ENCODE assay signal across 2 cellular contexts in the genomic region with DNA sequence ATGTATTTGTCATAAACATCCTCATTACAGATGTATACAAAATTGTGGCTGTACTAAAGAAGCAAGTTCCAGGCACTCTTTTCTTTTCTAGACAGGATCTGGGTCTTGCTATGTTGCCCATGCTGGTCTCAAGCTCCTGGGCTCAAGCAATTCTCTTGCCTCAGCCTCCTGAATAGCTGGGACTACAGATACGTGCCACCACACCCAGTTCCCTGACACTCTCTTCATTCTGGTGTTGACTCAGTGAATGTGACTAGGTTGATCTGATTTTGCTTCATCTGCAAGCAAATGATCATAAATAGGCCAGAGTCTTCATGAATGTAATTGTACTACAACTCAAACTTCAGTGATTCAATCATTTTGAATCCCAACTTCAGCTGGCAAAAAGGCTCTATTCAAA.
TF ChIP-seq lines count a peak whose summit lies in the region.

No MANE protein-coding gene starts in this region.

TF ChIP-seq in HCT116, 20 proteins besides CTCF, POLR2A, EP300 and RAD21 (continued from another document):
- TF ChIP-seq SP1 (IDR thresholded peaks at IDR 0.05; ENCODE audit: low read depth) (peak; percentile 32; the same call in 1 of the 2 replicates), FOSL1 (IDR thresholded peaks at IDR 0.05; ENCODE audit: low read depth) (no peak), YY1 (IDR thresholded peaks at IDR 0.05; ENCODE audit: extremely low read depth, insufficient replicate concordance, low read depth, low read length) (no peak), CBX3 (IDR thresholded peaks at IDR 0.05; ENCODE audit: low read depth) (peak; percentile 38; the same call in 1 of the 2 replicates)

TF ChIP-seq in GM12878, 131 proteins besides CTCF, POLR2A, EP300 and RAD21:
- TF ChIP-seq CEBPZ (IDR thresholded peaks at IDR 0.05; ENCODE audit: low read depth, low read length) (no peak), ZNF217 (IDR thresholded peaks at IDR 0.05) (no peak), BMI1 (IDR thresholded peaks at IDR 0.05; ENCODE audit: borderline replicate concordance) (no peak), SREBF2 (IDR thresholded peaks at IDR 0.05; ENCODE audit: low read length) (no peak)
- TF ChIP-seq, protein P1, sequence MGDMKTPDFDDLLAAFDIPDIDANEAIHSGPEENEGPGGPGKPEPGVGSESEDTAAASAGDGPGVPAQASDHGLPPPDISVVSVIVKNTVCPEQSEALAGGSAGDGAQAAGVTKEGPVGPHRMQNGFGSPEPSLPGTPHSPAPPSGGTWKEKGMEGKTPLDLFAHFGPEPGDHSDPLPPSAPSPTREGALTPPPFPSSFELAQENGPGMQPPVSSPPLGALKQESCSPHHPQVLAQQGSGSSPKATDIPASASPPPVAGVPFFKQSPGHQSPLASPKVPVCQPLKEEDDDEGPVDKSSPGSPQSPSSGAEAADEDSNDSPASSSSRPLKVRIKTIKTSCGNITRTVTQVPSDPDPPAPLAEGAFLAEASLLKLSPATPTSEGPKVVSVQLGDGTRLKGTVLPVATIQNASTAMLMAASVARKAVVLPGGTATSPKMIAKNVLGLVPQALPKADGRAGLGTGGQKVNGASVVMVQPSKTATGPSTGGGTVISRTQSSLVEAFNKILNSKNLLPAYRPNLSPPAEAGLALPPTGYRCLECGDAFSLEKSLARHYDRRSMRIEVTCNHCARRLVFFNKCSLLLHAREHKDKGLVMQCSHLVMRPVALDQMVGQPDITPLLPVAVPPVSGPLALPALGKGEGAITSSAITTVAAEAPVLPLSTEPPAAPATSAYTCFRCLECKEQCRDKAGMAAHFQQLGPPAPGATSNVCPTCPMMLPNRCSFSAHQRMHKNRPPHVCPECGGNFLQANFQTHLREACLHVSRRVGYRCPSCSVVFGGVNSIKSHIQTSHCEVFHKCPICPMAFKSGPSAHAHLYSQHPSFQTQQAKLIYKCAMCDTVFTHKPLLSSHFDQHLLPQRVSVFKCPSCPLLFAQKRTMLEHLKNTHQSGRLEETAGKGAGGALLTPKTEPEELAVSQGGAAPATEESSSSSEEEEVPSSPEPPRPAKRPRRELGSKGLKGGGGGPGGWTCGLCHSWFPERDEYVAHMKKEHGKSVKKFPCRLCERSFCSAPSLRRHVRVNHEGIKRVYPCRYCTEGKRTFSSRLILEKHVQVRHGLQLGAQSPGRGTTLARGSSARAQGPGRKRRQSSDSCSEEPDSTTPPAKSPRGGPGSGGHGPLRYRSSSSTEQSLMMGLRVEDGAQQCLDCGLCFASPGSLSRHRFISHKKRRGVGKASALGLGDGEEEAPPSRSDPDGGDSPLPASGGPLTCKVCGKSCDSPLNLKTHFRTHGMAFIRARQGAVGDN (IDR thresholded peaks at IDR 0.05): no peak
